ENCODE assay signal across 2 cellular contexts in the genomic region with DNA sequence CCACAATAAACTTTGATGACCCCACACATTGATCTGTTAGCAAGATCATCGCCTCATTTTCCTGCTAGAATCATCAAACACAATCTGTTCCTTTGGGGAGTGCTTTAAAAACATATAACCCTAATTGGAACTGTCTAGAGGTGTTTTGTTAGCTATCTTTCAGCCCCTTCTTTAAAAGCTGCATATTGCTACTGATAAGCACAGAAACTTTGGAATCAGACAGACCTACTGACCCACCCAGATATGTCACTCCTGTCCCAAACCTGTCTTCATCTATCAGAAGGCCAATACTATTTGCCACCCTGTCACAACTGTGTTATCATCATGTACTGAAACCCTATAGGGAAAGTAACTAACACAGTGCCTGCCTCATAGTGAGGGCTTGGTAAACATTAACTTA.
TF ChIP-seq lines count a peak whose summit lies in the region.

No MANE protein-coding gene starts in this region.

TF ChIP-seq in K562, 482 proteins besides CTCF, POLR2A, EP300 and RAD21 (continues in another document):
- 0 out of 2 replicates have a peak, but pooled peaks have one; percentile 14 for TF ChIP-seq MTA2 (IDR thresholded peaks at IDR 0.05; ENCODE audit: low read depth)
- TF ChIP-seq STAT5A (IDR thresholded peaks at IDR 0.05; ENCODE audit: borderline replicate concordance, low read length): no peak
- TF ChIP-seq NUFIP1 (IDR thresholded peaks at IDR 0.05; ENCODE audit: partially characterized antibody): no peak
- TF ChIP-seq, protein P1, sequence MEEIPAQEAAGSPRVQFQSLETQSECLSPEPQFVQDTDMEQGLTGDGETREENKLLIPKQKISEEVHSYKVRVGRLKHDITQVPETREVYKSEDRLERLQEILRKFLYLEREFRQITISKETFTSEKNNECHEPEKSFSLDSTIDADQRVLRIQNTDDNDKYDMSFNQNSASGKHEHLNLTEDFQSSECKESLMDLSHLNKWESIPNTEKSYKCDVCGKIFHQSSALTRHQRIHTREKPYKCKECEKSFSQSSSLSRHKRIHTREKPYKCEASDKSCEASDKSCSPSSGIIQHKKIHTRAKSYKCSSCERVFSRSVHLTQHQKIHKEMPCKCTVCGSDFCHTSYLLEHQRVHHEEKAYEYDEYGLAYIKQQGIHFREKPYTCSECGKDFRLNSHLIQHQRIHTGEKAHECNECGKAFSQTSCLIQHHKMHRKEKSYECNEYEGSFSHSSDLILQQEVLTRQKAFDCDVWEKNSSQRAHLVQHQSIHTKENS (CRISPR knock-in tag; IDR thresholded peaks at IDR 0.05): no peak
- peak; percentile 70 for TF ChIP-seq CBFA2T2 (conservative IDR thresholded peaks at IDR 0.05)
- peak; percentile 58 for TF ChIP-seq ARID1B (IDR thresholded peaks at IDR 0.05)
- no peak for TF ChIP-seq SLC30A9 (CRISPR knock-in tag; IDR thresholded peaks at IDR 0.05)
- no peak for TF ChIP-seq ZC3H11A (IDR thresholded peaks at IDR 0.05; ENCODE audit: low read depth, low read length)
- TF ChIP-seq TCF3 (CRISPR knock-in tag; IDR thresholded peaks at IDR 0.05): peak; percentile 27
- no peak for TF ChIP-seq ZNF143 (CRISPR knock-in tag; IDR thresholded peaks at IDR 0.05)
- no peak for TF ChIP-seq ZNF184 (CRISPR knock-in tag; IDR thresholded peaks at IDR 0.05)
- TF ChIP-seq, protein P2, sequence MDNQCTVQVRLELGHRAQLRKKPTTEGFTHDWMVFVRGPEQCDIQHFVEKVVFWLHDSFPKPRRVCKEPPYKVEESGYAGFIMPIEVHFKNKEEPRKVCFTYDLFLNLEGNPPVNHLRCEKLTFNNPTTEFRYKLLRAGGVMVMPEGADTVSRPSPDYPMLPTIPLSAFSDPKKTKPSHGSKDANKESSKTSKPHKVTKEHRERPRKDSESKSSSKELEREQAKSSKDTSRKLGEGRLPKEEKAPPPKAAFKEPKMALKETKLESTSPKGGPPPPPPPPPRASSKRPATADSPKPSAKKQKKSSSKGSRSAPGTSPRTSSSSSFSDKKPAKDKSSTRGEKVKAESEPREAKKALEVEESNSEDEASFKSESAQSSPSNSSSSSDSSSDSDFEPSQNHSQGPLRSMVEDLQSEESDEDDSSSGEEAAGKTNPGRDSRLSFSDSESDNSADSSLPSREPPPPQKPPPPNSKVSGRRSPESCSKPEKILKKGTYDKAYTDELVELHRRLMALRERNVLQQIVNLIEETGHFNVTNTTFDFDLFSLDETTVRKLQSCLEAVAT (IDR thresholded peaks at IDR 0.05): no peak
- TF ChIP-seq CBX1 (IDR thresholded peaks at IDR 0.05; ENCODE audit: low read depth): no peak
- TF ChIP-seq, protein P3, sequence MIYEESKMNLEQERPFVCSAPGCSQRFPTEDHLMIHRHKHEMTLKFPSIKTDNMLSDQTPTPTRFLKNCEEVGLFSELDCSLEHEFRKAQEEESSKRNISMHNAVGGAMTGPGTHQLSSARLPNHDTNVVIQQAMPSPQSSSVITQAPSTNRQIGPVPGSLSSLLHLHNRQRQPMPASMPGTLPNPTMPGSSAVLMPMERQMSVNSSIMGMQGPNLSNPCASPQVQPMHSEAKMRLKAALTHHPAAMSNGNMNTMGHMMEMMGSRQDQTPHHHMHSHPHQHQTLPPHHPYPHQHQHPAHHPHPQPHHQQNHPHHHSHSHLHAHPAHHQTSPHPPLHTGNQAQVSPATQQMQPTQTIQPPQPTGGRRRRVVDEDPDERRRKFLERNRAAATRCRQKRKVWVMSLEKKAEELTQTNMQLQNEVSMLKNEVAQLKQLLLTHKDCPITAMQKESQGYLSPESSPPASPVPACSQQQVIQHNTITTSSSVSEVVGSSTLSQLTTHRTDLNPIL (CRISPR knock-in tag; IDR thresholded peaks at IDR 0.05): no peak
- no peak for TF ChIP-seq ZBED1 (IDR thresholded peaks at IDR 0.05)
- TF ChIP-seq PHF8 (IDR thresholded peaks at IDR 0.05; ENCODE audit: borderline replicate concordance, low read length): no peak
- no peak for TF ChIP-seq EHMT2 (IDR thresholded peaks at IDR 0.05)
- TF ChIP-seq, protein P4, sequence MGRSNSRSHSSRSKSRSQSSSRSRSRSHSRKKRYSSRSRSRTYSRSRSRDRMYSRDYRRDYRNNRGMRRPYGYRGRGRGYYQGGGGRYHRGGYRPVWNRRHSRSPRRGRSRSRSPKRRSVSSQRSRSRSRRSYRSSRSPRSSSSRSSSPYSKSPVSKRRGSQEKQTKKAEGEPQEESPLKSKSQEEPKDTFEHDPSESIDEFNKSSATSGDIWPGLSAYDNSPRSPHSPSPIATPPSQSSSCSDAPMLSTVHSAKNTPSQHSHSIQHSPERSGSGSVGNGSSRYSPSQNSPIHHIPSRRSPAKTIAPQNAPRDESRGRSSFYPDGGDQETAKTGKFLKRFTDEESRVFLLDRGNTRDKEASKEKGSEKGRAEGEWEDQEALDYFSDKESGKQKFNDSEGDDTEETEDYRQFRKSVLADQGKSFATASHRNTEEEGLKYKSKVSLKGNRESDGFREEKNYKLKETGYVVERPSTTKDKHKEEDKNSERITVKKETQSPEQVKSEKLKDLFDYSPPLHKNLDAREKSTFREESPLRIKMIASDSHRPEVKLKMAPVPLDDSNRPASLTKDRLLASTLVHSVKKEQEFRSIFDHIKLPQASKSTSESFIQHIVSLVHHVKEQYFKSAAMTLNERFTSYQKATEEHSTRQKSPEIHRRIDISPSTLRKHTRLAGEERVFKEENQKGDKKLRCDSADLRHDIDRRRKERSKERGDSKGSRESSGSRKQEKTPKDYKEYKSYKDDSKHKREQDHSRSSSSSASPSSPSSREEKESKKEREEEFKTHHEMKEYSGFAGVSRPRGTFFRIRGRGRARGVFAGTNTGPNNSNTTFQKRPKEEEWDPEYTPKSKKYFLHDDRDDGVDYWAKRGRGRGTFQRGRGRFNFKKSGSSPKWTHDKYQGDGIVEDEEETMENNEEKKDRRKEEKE (IDR thresholded peaks at IDR 0.05; ENCODE audit: borderline replicate concordance in 1 of 2, control insufficient read depth in 1 of 2, low read depth in 2 of 2, low read length in 1 of 2): no peak
- TF ChIP-seq ELF4 (CRISPR knock-in tag; IDR thresholded peaks at IDR 0.05): no peak

TF ChIP-seq in neural cell, 6 proteins besides CTCF, POLR2A, EP300 and RAD21:
- TF ChIP-seq POLR2AphosphoS5 (IDR thresholded peaks at IDR 0.05): no peak
- TF ChIP-seq, protein P5, sequence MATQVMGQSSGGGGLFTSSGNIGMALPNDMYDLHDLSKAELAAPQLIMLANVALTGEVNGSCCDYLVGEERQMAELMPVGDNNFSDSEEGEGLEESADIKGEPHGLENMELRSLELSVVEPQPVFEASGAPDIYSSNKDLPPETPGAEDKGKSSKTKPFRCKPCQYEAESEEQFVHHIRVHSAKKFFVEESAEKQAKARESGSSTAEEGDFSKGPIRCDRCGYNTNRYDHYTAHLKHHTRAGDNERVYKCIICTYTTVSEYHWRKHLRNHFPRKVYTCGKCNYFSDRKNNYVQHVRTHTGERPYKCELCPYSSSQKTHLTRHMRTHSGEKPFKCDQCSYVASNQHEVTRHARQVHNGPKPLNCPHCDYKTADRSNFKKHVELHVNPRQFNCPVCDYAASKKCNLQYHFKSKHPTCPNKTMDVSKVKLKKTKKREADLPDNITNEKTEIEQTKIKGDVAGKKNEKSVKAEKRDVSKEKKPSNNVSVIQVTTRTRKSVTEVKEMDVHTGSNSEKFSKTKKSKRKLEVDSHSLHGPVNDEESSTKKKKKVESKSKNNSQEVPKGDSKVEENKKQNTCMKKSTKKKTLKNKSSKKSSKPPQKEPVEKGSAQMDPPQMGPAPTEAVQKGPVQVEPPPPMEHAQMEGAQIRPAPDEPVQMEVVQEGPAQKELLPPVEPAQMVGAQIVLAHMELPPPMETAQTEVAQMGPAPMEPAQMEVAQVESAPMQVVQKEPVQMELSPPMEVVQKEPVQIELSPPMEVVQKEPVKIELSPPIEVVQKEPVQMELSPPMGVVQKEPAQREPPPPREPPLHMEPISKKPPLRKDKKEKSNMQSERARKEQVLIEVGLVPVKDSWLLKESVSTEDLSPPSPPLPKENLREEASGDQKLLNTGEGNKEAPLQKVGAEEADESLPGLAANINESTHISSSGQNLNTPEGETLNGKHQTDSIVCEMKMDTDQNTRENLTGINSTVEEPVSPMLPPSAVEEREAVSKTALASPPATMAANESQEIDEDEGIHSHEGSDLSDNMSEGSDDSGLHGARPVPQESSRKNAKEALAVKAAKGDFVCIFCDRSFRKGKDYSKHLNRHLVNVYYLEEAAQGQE (IDR thresholded peaks at IDR 0.05; ENCODE audit: borderline replicate concordance): no peak
- TF ChIP-seq EZH2 (IDR thresholded peaks at IDR 0.05; ENCODE audit: borderline replicate concordance, insufficient read depth, low read length, poor library complexity, severe bottlenecking): no peak
- TF ChIP-seq MXI1 (conservative IDR thresholded peaks at IDR 0.05; ENCODE audit: poor library complexity, severe bottlenecking): no peak
- TF ChIP-seq SMC3 (conservative IDR thresholded peaks at IDR 0.05; ENCODE audit: poor library complexity): no peak
- no peak for TF ChIP-seq TAF1 (IDR thresholded peaks at IDR 0.05; ENCODE audit: low read depth)
